ENCODE assay signal across 24 cellular contexts in genomic region chr12:104649217-104649834, GRCh38.
A peak's percentile ranks its signal among the peaks of the same experiment; 100 is the strongest.
DNase-seq lines count a peak whose midpoint lies in the region; ATAC-seq lines count a peak whose summit lies in the region.
"Had no signal": no experiment of that assay in that cellular context is flagged by ENCODE, and none has a peak within 500 bp of the region (broad histone marks: within the 10 kb centered on the region; RNA-seq: fewer than 3 reads in every experiment).

No MANE protein-coding gene starts in this region.

- no peaks in the 10 kb centered on the region for H3K27me3 Mint-ChIP-seq in naive thymus-derived CD4-positive, alpha-beta T cell
- H3K27me3 Mint-ChIP-seq: activated B cell treated with CpG ODN at 0.5 μM for 24 hours; activated CD4-positive, alpha-beta memory T cell treated with anti-CD3 and anti-CD28 coated beads, Interleukin-2, amount 10 ng/mL, durations not matched to agents 7 days and 5 days; activated T-cell treated with anti-CD3 and anti-CD28 coated beads, Interleukin-2, amount 50 U/mL, for 24 hours; stimulated activated naive B cell treated with anti-CD40 and anti-IgM and Interleukin-4, amounts not matched to agents 10 μg/mL and 1 μg/mL and 100 μg/mL, for 72 hours had no signal

- H3K27ac ChIP-seq in SK-N-MC: 0 out of 2 replicates have a peak overlapping the region, but pooled peaks have one; percentile 25
- H3K27ac ChIP-seq in naive thymus-derived CD4-positive, alpha-beta T cell (ENCODE audit: low read depth, low read length): no peak overlapping the region
- H3K27ac ChIP-seq: sigmoid colon, SJCRH30, thyroid gland had no signal

- ATAC-seq in naive thymus-derived CD4-positive, alpha-beta T cell: peak; percentile 51
- no peak for ATAC-seq in HG02678 (IDR thresholded peaks at IDR 0.05; ENCODE audit: unreplicated experiment)
- no peak for ATAC-seq in HG03139 (IDR thresholded peaks at IDR 0.05; ENCODE audit: unreplicated experiment)
- ATAC-seq in Right ventricle myocardium inferior: no peak
- ATAC-seq: activated naive CD4-positive, alpha-beta T cell treated with anti-CD3 and anti-CD28 coated beads, Interleukin-2, amount 50 U/mL, for 72 hours; esophagus mucosa; stimulated activated naive B cell treated with anti-CD40 and anti-IgM and Interleukin-4, amounts not matched to agents 10 μg/mL and 1 μg/mL and 100 μg/mL, for 72 hours had no signal

- H3K4me1 Mint-ChIP-seq in naive thymus-derived CD4-positive, alpha-beta T cell: peaks cover 17 to 55% (median 32%) of the 10 kb centered on the region in 7 donors

- no peaks in the 10 kb centered on the region for H3K9me3 ChIP-seq in SK-N-MC (ENCODE audit: low read depth, low read length)
- H3K9me3 ChIP-seq in naive thymus-derived CD4-positive, alpha-beta T cell (ENCODE audit: control insufficient read depth in 2 of 3, low read length in 3 of 3): no peaks in the 10 kb centered on the region
- H3K9me3 ChIP-seq: sigmoid colon, SJCRH30, thyroid gland had no signal

- POLR2A ChIA-PET in naive thymus-derived CD4-positive, alpha-beta T cell (lab: Charles Lee): interaction anchor here (0.6 to 1.1 kb wide), 2 partner anchors 11 to 167 kb away, joined by 3 to 4 read pairs; no protein-coding TSS in a partner anchor

- no peaks in the 10 kb centered on the region for H3K36me3 ChIP-seq in SK-N-MC (ENCODE audit: insufficient read depth, low read length)
- no peaks in the 10 kb centered on the region for H3K36me3 ChIP-seq in naive thymus-derived CD4-positive, alpha-beta T cell (ENCODE audit: control insufficient read depth in 2 of 3, insufficient read depth in 3 of 3, low read length in 3 of 3)
- H3K36me3 ChIP-seq: sigmoid colon, SJCRH30, thyroid gland had no signal

- no peak overlapping the region for H3K9ac ChIP-seq in SK-N-MC (ENCODE audit: insufficient read length)

- in situ Hi-C loops in KBM-7 (cut with MboI; ENCODE audit: low pct_unique_long_range_greater_than_20kb, low sequenced_read_pairs): no loop called here

- no peak overlapping the region for H3K4me3 Mint-ChIP-seq in naive thymus-derived CD4-positive, alpha-beta T cell
- H3K4me3 Mint-ChIP-seq: activated B cell treated with CpG ODN at 0.5 μM for 24 hours; activated CD4-positive, alpha-beta memory T cell treated with anti-CD3 and anti-CD28 coated beads, Interleukin-2, amount 10 ng/mL, durations not matched to agents 7 days and 5 days; activated T-cell treated with anti-CD3 and anti-CD28 coated beads, Interleukin-2, amount 50 U/mL, for 24 hours; stimulated activated naive B cell treated with anti-CD40 and anti-IgM and Interleukin-4, amounts not matched to agents 10 μg/mL and 1 μg/mL and 100 μg/mL, for 72 hours had no signal

- H3K4me3 ChIP-seq in SK-N-MC: no peak overlapping the region
- no peak overlapping the region for H3K4me3 ChIP-seq in naive thymus-derived CD4-positive, alpha-beta T cell (ENCODE audit: low read length)
- H3K4me3 ChIP-seq: sigmoid colon, SJCRH30, thyroid gland had no signal

- H3K4me1 ChIP-seq in naive thymus-derived CD4-positive, alpha-beta T cell (ENCODE audit: control insufficient read depth in 2 of 2, insufficient read depth in 2 of 2, low read length in 2 of 2): peaks cover 3 to 5% of the 10 kb centered on the region in 2 donors

- intact Hi-C loops in naive thymus-derived CD4-positive, alpha-beta T cell (cut with micrococcal nuclease): no loop called here
- intact Hi-C loops in Right ventricle myocardium inferior (cut with DNase I): no loop called here

- peak; percentile 63 for DNase-seq in CD1c-positive myeloid dendritic cell (ENCODE audit: extremely low spot score)
- peak; percentile 48 for DNase-seq in KBM-7
- DNase-seq in SK-N-MC (ENCODE audit: low read depth, low spot score): no peak
- no peak for DNase-seq in naive thymus-derived CD4-positive, alpha-beta T cell
- no peak for DNase-seq in Right ventricle myocardium inferior (ENCODE audit: missing footprints)
- no peak for DNase-seq in NCI-H510A treated with DMSO at 0.1 percent for 48 hours (lab: John Stamatoyannopoulos, UW)
- DNase-seq: activated B cell treated with CpG ODN at 0.5 μM for 24 hours; activated CD4-positive, alpha-beta memory T cell treated with anti-CD3 and anti-CD28 coated beads, Interleukin-2, amount 10 ng/mL, durations not matched to agents 7 days and 5 days; activated T-cell treated with anti-CD3 and anti-CD28 coated beads, Interleukin-2, amount 50 U/mL, for 24 hours; cerebellar nuclear complex; DMS79; effector CD4-positive, alpha-beta T cell; NCI-H1436; NCI-H2171; NCI-H526 treated with DMSO at 0.1 percent for 48 hours; OCI-M1; sigmoid colon; stimulated activated naive B cell treated with anti-CD40 and anti-IgM and Interleukin-4, amounts not matched to agents 10 μg/mL and 1 μg/mL and 100 μg/mL, for 72 hours; thyroid gland had no signal

- H3K27ac Mint-ChIP-seq in naive thymus-derived CD4-positive, alpha-beta T cell: peak overlapping the region in 2 of 9 donors; percentile 5 to 41
- H3K27ac Mint-ChIP-seq: activated B cell treated with CpG ODN at 0.5 μM for 24 hours; activated CD4-positive, alpha-beta memory T cell treated with anti-CD3 and anti-CD28 coated beads, Interleukin-2, amount 10 ng/mL, durations not matched to agents 7 days and 5 days had no signal

- CTCF ChIA-PET in naive thymus-derived CD4-positive, alpha-beta T cell (lab: Charles Lee): interaction anchor here (0.6 kb wide), 1 partner anchor 291 kb away, joined by 4 read pairs; no protein-coding TSS in a partner anchor

- H3K36me3 Mint-ChIP-seq in naive thymus-derived CD4-positive, alpha-beta T cell: peaks cover 0 to 34% (median 13%) of the 10 kb centered on the region in 5 donors

- H3K9me3 Mint-ChIP-seq in naive thymus-derived CD4-positive, alpha-beta T cell: peaks cover 0 to 3% (median 0%) of the 10 kb centered on the region in 11 donors
- H3K9me3 Mint-ChIP-seq: activated B cell treated with CpG ODN at 0.5 μM for 24 hours; activated CD4-positive, alpha-beta memory T cell treated with anti-CD3 and anti-CD28 coated beads, Interleukin-2, amount 10 ng/mL, durations not matched to agents 7 days and 5 days had no signal

- no peaks in the 10 kb centered on the region for H3K27me3 ChIP-seq in naive thymus-derived CD4-positive, alpha-beta T cell (ENCODE audit: control insufficient read depth in 2 of 2, insufficient read depth in 2 of 2, low read length in 2 of 2)
- H3K27me3 ChIP-seq: sigmoid colon, SJCRH30, thyroid gland had no signal

Comparison
In these comparisons a context has a peak if more than half of its experiments do, and no peak if none do; other contexts are left out.
1. DNase-seq: peak in CD1c-positive myeloid dendritic cell (single experiment) and KBM-7 (single experiment); none in SK-N-MC (single experiment), naive thymus-derived CD4-positive, alpha-beta T cell (0 of 9), Right ventricle myocardium inferior (single experiment) and NCI-H510A treated with DMSO at 0.1 percent for 48 hours (single experiment).